8 cellular contexts compared by ENCODE assay signal in the genomic region with DNA sequence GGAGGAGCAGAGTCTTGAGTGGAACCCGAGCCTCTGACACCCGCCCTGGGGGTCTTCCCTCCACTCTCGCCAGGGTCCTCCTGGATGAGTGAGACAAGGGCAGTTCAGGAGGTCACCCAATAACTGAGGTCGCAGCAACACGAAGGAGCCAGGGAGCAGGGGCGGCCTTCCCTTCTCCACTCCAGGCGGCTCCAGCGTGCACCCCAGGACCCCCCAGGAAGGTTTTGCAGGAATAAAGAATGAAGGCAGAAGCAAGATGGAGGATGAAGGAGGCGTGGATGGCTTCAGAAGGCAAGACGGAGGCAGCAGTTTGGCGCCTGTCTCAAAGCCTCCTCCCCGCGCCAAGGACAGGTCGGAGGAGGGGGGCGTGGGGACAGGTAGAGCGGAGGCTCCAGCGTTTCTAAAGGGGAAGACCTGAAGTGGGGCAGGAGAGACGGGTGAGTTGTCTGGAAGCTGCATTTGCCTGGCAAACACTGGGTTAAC. TPM values are rescaled to one million over a fixed set of nuclear protein-coding genes. Genes with fewer than 3 reads are reported as not detected.
DNase-seq lines count a peak whose midpoint lies in the region; ATAC-seq and TF ChIP-seq lines count a peak whose summit lies in the region.

No MANE protein-coding gene starts in this region.

- DNase-seq in AG09309 (ENCODE audit: low read depth) (no peak), colonic mucosa (no peak), NCI-H2227 (lab: John Stamatoyannopoulos, UW; ENCODE audit: unreplicated experiment) (no peak), iPS-NIHi7 (ENCODE audit: extremely low spot score) (no peak), NCI-H1436 treated with DMSO at 0.1 percent for 48 hours (lab: John Stamatoyannopoulos, UW) (no peak), GM10248 (ENCODE audit: extremely low spot score) (no peak)
- DNase-seq in natural killer cell treated with Interleukin-12 subunit alpha and Interleukin-12 subunit beta and Interleukin-15 and Interleukin-18, amount 100 ng/mL, for 72 hours (ENCODE audit: low spot score): no peak

- H3K36me3 Mint-ChIP-seq in natural killer cell treated with Interleukin-12 subunit alpha and Interleukin-12 subunit beta and Interleukin-15 and Interleukin-18, amount 100 ng/mL, for 72 hours: no peaks in the 10 kb centered on the region

- H3K4me1 Mint-ChIP-seq in natural killer cell treated with Interleukin-12 subunit alpha and Interleukin-12 subunit beta and Interleukin-15 and Interleukin-18, amount 100 ng/mL, for 72 hours (ENCODE audit: low read depth in 2 of 2): peaks cover 26 to 36% of the 10 kb centered on the region in 2 donors

- H3K4me3 ChIP-seq in AG09309 (ENCODE audit: control insufficient read depth, low read depth, low read length): peak overlapping the region; percentile 49
- peak overlapping the region; percentile 98 for H3K4me3 ChIP-seq in colonic mucosa

- TF ChIP-seq EP300 in Ishikawa (IDR thresholded peaks at IDR 0.05; ENCODE audit: borderline replicate concordance): no peak

- H3K36me3 ChIP-seq in colonic mucosa: no peaks in the 10 kb centered on the region

- H3K27ac Mint-ChIP-seq in natural killer cell treated with Interleukin-12 subunit alpha and Interleukin-12 subunit beta and Interleukin-15 and Interleukin-18, amount 100 ng/mL, for 72 hours: peak overlapping the region; percentile 28 to 35

- H3K9me3 ChIP-seq in colonic mucosa: no peaks in the 10 kb centered on the region

- H3K9me3 Mint-ChIP-seq in natural killer cell treated with Interleukin-12 subunit alpha and Interleukin-12 subunit beta and Interleukin-15 and Interleukin-18, amount 100 ng/mL, for 72 hours: no peaks in the 10 kb centered on the region

- TF ChIP-seq RAD21 in Ishikawa (IDR thresholded peaks at IDR 0.05; ENCODE audit: low read depth): no peak

- no peak for ATAC-seq in natural killer cell treated with Interleukin-12 subunit alpha and Interleukin-12 subunit beta and Interleukin-15 and Interleukin-18, amount 100 ng/mL, for 72 hours

- no peaks in the 10 kb centered on the region for H3K27me3 ChIP-seq in colonic mucosa

- intact Hi-C loops in colonic mucosa (cut with DNase I): no loop called here

- POLR2A ChIA-PET in GM10248 (lab: Yijun Ruan, JAX): no interaction called here

- peaks cover 38 to 47% of the 10 kb centered on the region in 2 donors for H3K27me3 Mint-ChIP-seq in natural killer cell treated with Interleukin-12 subunit alpha and Interleukin-12 subunit beta and Interleukin-15 and Interleukin-18, amount 100 ng/mL, for 72 hours

- peak overlapping the region; percentile 97 for H3K27ac ChIP-seq in colonic mucosa

- CTCF ChIA-PET in GM10248 (lab: Yijun Ruan, JAX): interaction anchor here (0.6 to 4.0 kb wide), 14 partner anchors 7 to 548 kb away, joined by 3 to 35 read pairs (median 4); a partner anchor contains a TSS

- H3K9ac ChIP-seq in colonic mucosa (ENCODE audit: low read depth in 2 of 2, low read length in 2 of 2): peak overlapping the region in 1 of 2 donors; percentile 59

- TF ChIP-seq CTCF in AG09309 (IDR thresholded peaks at IDR 0.05; ENCODE audit: control insufficient read depth, insufficient read depth, low read depth, low read length, missing control alignments) (no peak), colonic mucosa (IDR thresholded peaks at IDR 0.05) (no peak), GM10248 (IDR thresholded peaks at IDR 0.05; ENCODE audit: control extremely low read depth, extremely low read depth, low read depth, missing control alignments) (no peak)

- peaks cover 19% of the 10 kb centered on the region for H3K4me1 ChIP-seq in colonic mucosa

- peak overlapping the region; percentile 90 for H3K4me3 Mint-ChIP-seq in natural killer cell treated with Interleukin-12 subunit alpha and Interleukin-12 subunit beta and Interleukin-15 and Interleukin-18, amount 100 ng/mL, for 72 hours

TF ChIP-seq in Ishikawa, 13 proteins besides CTCF, POLR2A, EP300 and RAD21:
- TF ChIP-seq NFIC (IDR thresholded peaks at IDR 0.05) (0 out of 2 replicates have a peak, but pooled peaks have one; percentile 24), CREB1 (IDR thresholded peaks at IDR 0.05; ENCODE audit: low read depth) (no peak), TCF12 (IDR thresholded peaks at IDR 0.05; ENCODE audit: low read depth) (no peak), FOXM1 (IDR thresholded peaks at IDR 0.05; ENCODE audit: borderline replicate concordance, low read depth) (no peak), TEAD4 (IDR thresholded peaks at IDR 0.05) (no peak), CEBPB (IDR thresholded peaks at IDR 0.05) (no peak)
- TF ChIP-seq, protein P1, sequence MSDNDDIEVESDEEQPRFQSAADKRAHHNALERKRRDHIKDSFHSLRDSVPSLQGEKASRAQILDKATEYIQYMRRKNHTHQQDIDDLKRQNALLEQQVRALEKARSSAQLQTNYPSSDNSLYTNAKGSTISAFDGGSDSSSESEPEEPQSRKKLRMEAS (IDR thresholded peaks at IDR 0.05): no peak

RNA-seq across cellular contexts. Expression of a gene that starts 0.6 kb away (rescaled TPM):
- 1,000 to 10,000 TPM; 1,192 to 1,707 TPM for total RNA-seq in colonic mucosa
- total RNA-seq in natural killer cell treated with Interleukin-12 subunit alpha and Interleukin-12 subunit beta and Interleukin-15 and Interleukin-18, amount 100 ng/mL, for 72 hours: 10 to 100 TPM in 1 of 2 donors, 1 to 10 TPM in 1; 2.7 to 21.7 TPM

Comparison
In these comparisons a context has a peak if more than half of its experiments do, and no peak if none do; other contexts are left out.
1. RNA of a gene that starts 0.6 kb away (total RNA-seq): 1,192 to 1,707 TPM in colonic mucosa; 2.7 to 21.7 TPM in natural killer cell treated with Interleukin-12 subunit alpha and Interleukin-12 subunit beta and Interleukin-15 and Interleukin-18, amount 100 ng/mL, for 72 hours; every median in the first group is over 10 times any median in the second.